In the genomic region with DNA sequence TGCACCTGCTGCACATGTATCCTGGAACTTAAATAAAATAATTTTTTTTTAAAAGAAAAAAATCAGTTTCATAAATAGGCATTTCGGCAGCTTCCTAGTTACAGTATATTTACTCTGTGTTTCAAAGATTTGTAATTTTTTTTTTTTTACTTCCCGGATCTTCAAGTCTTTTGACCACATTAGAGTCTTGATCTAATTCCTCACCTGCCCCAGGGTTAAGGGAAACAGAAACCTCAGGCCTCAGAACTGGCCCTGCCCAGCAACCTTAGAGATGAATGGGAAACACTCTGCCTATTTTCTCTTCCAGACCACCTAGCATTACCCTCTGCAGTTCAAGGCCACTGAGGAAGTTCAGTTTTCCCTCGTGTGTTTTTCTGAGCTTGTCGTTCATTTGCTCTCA, we compare ENCODE assay signal across 26 cellular contexts.
"Had no signal": no experiment of that assay in that cellular context is flagged by ENCODE, and none has a peak within 500 bp of the region (broad histone marks: within the 10 kb centered on the region; RNA-seq: fewer than 3 reads in every experiment).

No MANE protein-coding gene starts in this region.

- ATAC-seq: activated CD4-positive, CD25-positive, alpha-beta regulatory T cell treated with anti-CD3 and anti-CD28 coated beads, Interleukin-2, amount 50 U/mL, for 24 hours; body of pancreas; heart right ventricle; lower lobe of right lung; sciatic nerve; stimulated activated effector memory CD8-positive, alpha-beta T cell treated with anti-CD3 and anti-CD28 coated beads, Interleukin-12 subunit alpha, Interleukin-12 subunit beta, amount 100 ng/mL, for 72 hours had no signal

- DNase-seq: activated CD4-positive, alpha-beta T cell treated with anti-CD3 and anti-CD28 coated beads, Interleukin-2, amount 50 U/mL, for 1 hour; activated effector memory CD4-positive, alpha-beta T cell treated with Interleukin-2 at 50 U/mL for 16 hours; activated naive CD4-positive, alpha-beta T cell treated with anti-CD3 and anti-CD28 coated beads, Interleukin-2, amount 50 U/mL, for 16 hours; activated T-cell treated with anti-CD3 and anti-CD28 coated beads, Interleukin-2, amount 50 U/mL, for 48 hours; anterior cingulate cortex; body of pancreas; effector CD4-positive, alpha-beta T cell; erythroblast; foreskin fibroblast; heart right ventricle; kidney; lower lobe of right lung; naive B cell; posterior cingulate gyrus; small intestine; stimulated activated CD4-positive, alpha-beta T cell treated with anti-CD3 and anti-CD28 coated beads, Interleukin-2, amount 100 ng/mL, for 24 hours; stomach had no signal

- H3K36me3 Mint-ChIP-seq: naive B cell; stimulated activated effector memory CD8-positive, alpha-beta T cell treated with anti-CD3 and anti-CD28 coated beads, Interleukin-12 subunit alpha, Interleukin-12 subunit beta, amount 100 ng/mL, for 72 hours had no signal

- H3K27me3 ChIP-seq: body of pancreas, cardiac muscle cell, stomach, suprapubic skin, tibial nerve had no signal

- H3K9me3 Mint-ChIP-seq: neural crest cell; stimulated activated effector memory CD8-positive, alpha-beta T cell treated with anti-CD3 and anti-CD28 coated beads, Interleukin-12 subunit alpha, Interleukin-12 subunit beta, amount 100 ng/mL, for 72 hours; T-helper 2 cell treated with Interferon-gamma antibody and Interleukin-4, amounts not matched to agents 5 μg/mL and 100 μg/mL, for 36 hours had no signal

- H3K4me1 ChIP-seq: heart right ventricle, lower lobe of right lung, suprapubic skin, tibial nerve had no signal

- FAIRE-seq: kidney, small intestine had no signal

- H3K27ac ChIP-seq: body of pancreas, cardiac muscle cell, heart right ventricle, lower lobe of right lung, suprapubic skin, tibial nerve, VCaP had no signal

- H3K4me3 ChIP-seq: body of pancreas, cardiac muscle cell, heart right ventricle, lower lobe of right lung, stomach, suprapubic skin, tibial nerve had no signal

- H3K36me3 ChIP-seq: cardiac muscle cell, heart right ventricle, lower lobe of right lung, stomach, suprapubic skin, tibial nerve had no signal

- H3K4me1 Mint-ChIP-seq: naive B cell had no signal

- H3K27ac Mint-ChIP-seq: naive B cell; stimulated activated effector memory CD8-positive, alpha-beta T cell treated with anti-CD3 and anti-CD28 coated beads, Interleukin-12 subunit alpha, Interleukin-12 subunit beta, amount 100 ng/mL, for 72 hours; T-helper 2 cell treated with Interferon-gamma antibody and Interleukin-4, amounts not matched to agents 5 μg/mL and 100 μg/mL, for 36 hours had no signal

- H3K4me3 Mint-ChIP-seq: naive B cell; neural crest cell; stimulated activated effector memory CD8-positive, alpha-beta T cell treated with anti-CD3 and anti-CD28 coated beads, Interleukin-12 subunit alpha, Interleukin-12 subunit beta, amount 100 ng/mL, for 72 hours; T-helper 2 cell treated with Interferon-gamma antibody and Interleukin-4, amounts not matched to agents 5 μg/mL and 100 μg/mL, for 36 hours had no signal

- H3K9me3 ChIP-seq: body of pancreas, heart right ventricle, lower lobe of right lung, stomach, suprapubic skin, tibial nerve had no signal
